8 cellular contexts compared by ENCODE assay signal in the genomic region with DNA sequence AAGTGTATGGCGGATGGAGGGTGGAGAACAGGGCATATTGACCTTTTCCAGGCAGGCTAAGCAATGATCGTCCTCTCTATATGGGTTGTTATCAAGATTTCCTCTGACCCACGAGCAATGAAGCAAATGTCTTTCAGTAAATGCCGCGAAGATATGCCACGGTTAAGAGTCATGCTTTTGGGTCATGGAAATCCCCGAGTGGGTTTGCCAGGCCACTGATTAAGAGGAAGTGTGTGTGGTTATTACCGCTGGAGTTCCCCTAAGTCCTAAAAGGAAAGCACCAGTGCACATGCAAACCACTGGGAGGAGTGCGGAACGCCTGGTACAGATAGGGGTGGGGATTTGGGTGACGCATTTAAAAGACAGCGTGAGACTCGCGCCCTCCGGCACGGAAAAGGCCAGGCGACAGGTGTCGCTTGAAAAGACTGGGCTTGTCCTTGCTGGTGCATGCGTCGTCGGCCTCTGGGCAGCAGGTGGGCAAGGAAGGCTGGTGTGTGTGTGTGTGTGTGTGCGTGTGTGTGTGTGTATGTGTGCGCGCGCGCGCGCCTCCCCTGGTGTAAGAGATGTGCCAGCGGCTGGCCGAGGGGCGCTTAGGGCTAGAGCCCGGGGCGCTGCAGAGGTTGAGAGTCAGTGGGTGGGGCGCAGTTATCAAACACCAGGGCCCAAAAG. TPM values are rescaled to one million over a fixed set of nuclear protein-coding genes. Genes with fewer than 3 reads are reported as not detected.
A peak's percentile ranks its signal among the peaks of the same experiment; 100 is the strongest.
DNase-seq lines count a peak whose midpoint lies in the region; ATAC-seq and TF ChIP-seq lines count a peak whose summit lies in the region.

A gene (plus strand): TSS at position 386 of the 669 bp plus-strand sequence. CDS start 7,026 bp downstream, outside the sequence.

- no peaks in the 10 kb centered on the region for H3K27me3 ChIP-seq in AG04450 (ENCODE audit: control insufficient read depth, insufficient read depth, low read length)

- peak within 1 kb of the TSS; percentile 81 for H3K4me3 Mint-ChIP-seq in chondrocyte (ENCODE audit: unreplicated experiment)

- H3K27me3 Mint-ChIP-seq in chondrocyte (ENCODE audit: low read depth): no peaks in the 10 kb centered on the region

- peak; percentile 91 for ATAC-seq in GM18873 (IDR thresholded peaks at IDR 0.05; ENCODE audit: low FRiP score, unreplicated experiment)
- peak; percentile 78 for ATAC-seq in HG03139 (IDR thresholded peaks at IDR 0.05; ENCODE audit: unreplicated experiment)
- peak; percentile 93 for ATAC-seq in left colon

- intact Hi-C loops in left colon (cut with DNase I, micrococcal nuclease): no loop called here

- CTCF ChIA-PET in AG04450 (lab: Charles Lee): interaction anchor here (1.4 kb wide), 1 partner anchor 27 kb away, joined by 4 read pairs; no protein-coding TSS in a partner anchor

- peak within 1 kb of the TSS; percentile 74 for H3K4me3 ChIP-seq in AG04450 (ENCODE audit: low read depth, low read length)

- H3K9me3 Mint-ChIP-seq in chondrocyte (ENCODE audit: low read depth): no peaks in the 10 kb centered on the region

- H3K4me1 Mint-ChIP-seq in chondrocyte (ENCODE audit: low read depth): peaks cover 54% of the 10 kb centered on the region

- H3K9me3 ChIP-seq in AG04450 (ENCODE audit: control insufficient read depth, insufficient read depth, low read length): no peaks in the 10 kb centered on the region

- TF ChIP-seq CTCF in AG04450 (IDR thresholded peaks at IDR 0.05; ENCODE audit: low read depth, low read length) (peak; percentile 44), chondrocyte (IDR thresholded peaks at IDR 0.05) (peak; percentile 65)

- H3K27ac ChIP-seq in AG04450 (ENCODE audit: low read depth, low read length): peak within 1 kb of the TSS; percentile 54

- no peaks in the 10 kb centered on the region for H3K36me3 Mint-ChIP-seq in chondrocyte (ENCODE audit: low read depth)

- DNase-seq in AG04450 (ENCODE audit: low read depth, low spot score) (peak; percentile 80), NCI-H2227 treated with DMSO at 0.1 percent for 48 hours (lab: John Stamatoyannopoulos, UW) (peak; percentile 58), chondrocyte (ENCODE audit: low spot score) (no peak), left colon (peak; percentile 90 to 96)
- DNase-seq in activated CD4-positive, CD25-positive, alpha-beta regulatory T cell treated with anti-CD3 and anti-CD28 coated beads, Interleukin-2, amount 50 U/mL, for 72 hours: peak; percentile 84
- peak; percentile 95 for DNase-seq in stimulated activated CD4-positive, alpha-beta T cell treated with anti-CD3 and anti-CD28 coated beads, Interleukin-1b, Interleukin-23, amount 100 ng/mL, for 48 hours

- peak within 1 kb of the TSS; percentile 84 for H3K27ac Mint-ChIP-seq in chondrocyte (ENCODE audit: unreplicated experiment)

- POLR2A ChIA-PET in AG04450 (lab: Yijun Ruan, JAX): no interaction called here

RNA-seq across cellular contexts. Expression of the gene that starts here (rescaled TPM):
- 2.8 and 3.5 TPM in 2 replicates for polyA plus RNA-seq in AG04450 (2011; rRNA removed)
- 0.78 and 2.1 TPM in 2 replicates for polyA minus RNA-seq in AG04450 (2011; rRNA and poly(A)+ RNA removed)
- total RNA-seq in chondrocyte (0.27 to 0.72 TPM (median 0.40 TPM) in 3 replicates), left colon (10 to 100 TPM; 41.7 to 53.6 TPM)

Comparison
In these comparisons a context has a peak if more than half of its experiments do, and no peak if none do; other contexts are left out.
1. RNA of the gene that starts here (total RNA-seq): 41.7 to 53.6 TPM in left colon; 0.27 to 0.72 TPM in chondrocyte; every median in the first group is over 10 times any median in the second.
2. Peak in every context shown above with its lines, with median percentiles within 50 percentile points of each other: ATAC-seq.